Comparison of ENCODE assay signal across 12 cellular contexts in genomic region chr5:88880196-88880595, GRCh38. TPM values are rescaled to one million over a fixed set of nuclear protein-coding genes. Genes with fewer than 3 reads are reported as not detected.
DNase-seq lines count a peak whose midpoint lies in the region; ATAC-seq and TF ChIP-seq lines count a peak whose summit lies in the region.
"Had no signal": no experiment of that assay in that cellular context is flagged by ENCODE, and none has a peak within 500 bp of the region (broad histone marks: within the 10 kb centered on the region; RNA-seq: fewer than 3 reads in every experiment).

No MANE protein-coding gene starts in this region.

- CTCF ChIA-PET in HEK293T (lab: Yijun Ruan, JAX) = no interaction called here

- no peak for TF ChIP-seq EP300 in gastroesophageal sphincter (IDR thresholded peaks at IDR 0.05)

- peaks cover 90% of the 10 kb centered on the region for H3K79me2 ChIP-seq in OCI-LY3 (ENCODE audit: low read length)

- H2AFZ ChIP-seq in OCI-LY3 (ENCODE audit: low read depth, low read length) = no peak overlapping the region

- H3K4me1 ChIP-seq in OCI-LY3 (ENCODE audit: low read length) (peaks cover 48% of the 10 kb centered on the region), gastroesophageal sphincter (peaks cover 4 to 64% (median 6%) of the 10 kb centered on the region in 3 donors), skeletal muscle tissue (ENCODE audit: control insufficient read depth in 3 of 3, insufficient read depth in 3 of 3, low read length in 3 of 3) (peaks cover 3 to 33% (median 22%) of the 10 kb centered on the region in 3 donors)

- peak overlapping the region; percentile 32 for H3K27ac ChIP-seq in OCI-LY3 (ENCODE audit: low read length)
- peak overlapping the region; percentile 29 to 95 (median 74) for H3K27ac ChIP-seq in gastroesophageal sphincter
- peak overlapping the region; percentile 14 for H3K27ac ChIP-seq in skeletal muscle tissue (ENCODE audit: low read depth, low read length)
- H3K27ac ChIP-seq: C4-2B had no signal

- H3K9ac ChIP-seq in OCI-LY3 (ENCODE audit: low read length) = peak overlapping the region; percentile 98
- peak overlapping the region in 2 of 3 donors; percentile 16 to 54 for H3K9ac ChIP-seq in skeletal muscle tissue (ENCODE audit: low read depth in 1 of 3, low read length in 3 of 3)

- DNase-seq in G401 (ENCODE audit: low spot score) = peak; percentile 38
- DNase-seq in HEK293T (ENCODE audit: extremely low spot score) = no peak
- DNase-seq in ureter (ENCODE audit: low spot score) = no peak
- DNase-seq: kidney glomerular epithelial cell, NCI-H1417 treated with DMSO at 0.1 percent for 48 hours had no signal

- peak overlapping the region; percentile 98 for H3K4me3 ChIP-seq in OCI-LY3 (ENCODE audit: low read length)
- peak overlapping the region; percentile 68 to 79 for H3K4me3 ChIP-seq in gastroesophageal sphincter
- peak overlapping the region; percentile 6 to 93 (median 49) for H3K4me3 ChIP-seq in skeletal muscle tissue (ENCODE audit: low read length in 3 of 3)

- no peak for TF ChIP-seq CTCF in OCI-LY3 (IDR thresholded peaks at IDR 0.05; ENCODE audit: low read depth, low read length)
- no peak for TF ChIP-seq CTCF in gastroesophageal sphincter (IDR thresholded peaks at IDR 0.05)

- no peak for TF ChIP-seq POLR2A in gastroesophageal sphincter (IDR thresholded peaks at IDR 0.05)

- H3K36me3 ChIP-seq in OCI-LY3 (replicated peaks; ENCODE audit: low read depth, low read length) = peaks cover 23% of the 10 kb centered on the region
- H3K36me3 ChIP-seq in gastroesophageal sphincter = no peaks in the 10 kb centered on the region
- peaks cover 0 to 5% (median 4%) of the 10 kb centered on the region in 3 donors for H3K36me3 ChIP-seq in skeletal muscle tissue (ENCODE audit: control insufficient read depth in 3 of 3, insufficient read depth in 3 of 3, low read length in 3 of 3)

- peaks cover 50% of the 10 kb centered on the region for H4K20me1 ChIP-seq in OCI-LY3 (ENCODE audit: insufficient read depth, low read length)

- peak overlapping the region; percentile 95 for H3K4me2 ChIP-seq in OCI-LY3 (ENCODE audit: low read length)

- 35 to 36% methylated on average over 1 of the region's 1 CpG for WGBS in gastroesophageal sphincter (ENCODE audit: low coverage in 1 of 2), 2 donors

- ATAC-seq in gastroesophageal sphincter = no peak
- ATAC-seq in GM19324 (IDR thresholded peaks at IDR 0.05; ENCODE audit: low FRiP score, unreplicated experiment) = no peak
- no peak for ATAC-seq in HG03045 (IDR thresholded peaks at IDR 0.05; ENCODE audit: unreplicated experiment)
- ATAC-seq: activated T-helper 17 cell treated with anti-CD3 and anti-CD28 coated beads, Interleukin-2, amount 50 U/mL, for 72 hours had no signal

- H3K27me3 ChIP-seq in OCI-LY3 (ENCODE audit: low read depth, low read length) (0 out of 2 replicates have a peak, but pooled peaks cover 4% of the 10 kb centered on the region), gastroesophageal sphincter (no peaks in the 10 kb centered on the region), skeletal muscle tissue (ENCODE audit: control insufficient read depth in 3 of 3, insufficient read depth in 3 of 3, low read length in 3 of 3) (no peaks in the 10 kb centered on the region)

- POLR2A ChIA-PET in HEK293T (lab: Yijun Ruan, JAX) = no interaction called here

- H3K9me3 ChIP-seq in OCI-LY3 (ENCODE audit: insufficient read depth, low read length) = no peaks in the 10 kb centered on the region
- no peaks in the 10 kb centered on the region for H3K9me3 ChIP-seq in gastroesophageal sphincter
- no peaks in the 10 kb centered on the region for H3K9me3 ChIP-seq in skeletal muscle tissue (ENCODE audit: control insufficient read depth in 3 of 3, low read length in 3 of 3)

- in situ Hi-C loops in G401 (cut with HindIII; ENCODE audit: low sequenced_read_pairs) = no loop called here

TF ChIP-seq in HEK293T, 16 proteins besides CTCF, POLR2A, EP300 and RAD21:
- TF ChIP-seq FOXM1 (IDR thresholded peaks at IDR 0.05; ENCODE audit: borderline replicate concordance) (no peak), ZNF384 (IDR thresholded peaks at IDR 0.05) (no peak), L3MBTL2 (conservative IDR thresholded peaks at IDR 0.05) (no peak), ELF4 (IDR thresholded peaks at IDR 0.05) (no peak), ARNT (IDR thresholded peaks at IDR 0.05) (no peak), CTBP1 (IDR thresholded peaks at IDR 0.05; ENCODE audit: borderline replicate concordance) (no peak)
TF ChIP-seq in HEK293T: peak in this region for 0.

RNA-seq across cellular contexts. Expression of gene MEF2C, which starts 2.8 kb away (rescaled TPM):
- 0.43 TPM in 1 of 2 replicates, not detected in the other for total RNA-seq in G401 (2014; rRNA removed; shearing (Covaris generic))
- total RNA-seq in gastroesophageal sphincter (10 to 100 TPM; 23.1 to 66.9 (median 29.5) TPM), skeletal muscle tissue (464 TPM), ureter (57.7 TPM)

Comparison
In these comparisons a context has a peak if more than half of its experiments do, and no peak if none do; other contexts are left out.
1. H3K27ac ChIP-seq: peak in every context shown above with its lines; median percentile 74 in gastroesophageal sphincter; 32 in OCI-LY3; 14 in skeletal muscle tissue.
2. RNA of gene MEF2C, which starts 2.8 kb away (total RNA-seq): 464 TPM in skeletal muscle tissue (single experiment), 57.7 TPM in ureter (single experiment) and 23.1 to 66.9 TPM in gastroesophageal sphincter; 0.43 TPM in G401; every median in the first group is over 10 times any median in the second.
3. Peak in every context shown above with its lines, with median percentiles within 50 percentile points of each other: H3K4me3 ChIP-seq.